1 cellular context compared by ENCODE assay signal in genomic region chr1:183318433-183318832, GRCh38.
TF ChIP-seq lines count a peak whose summit lies in the region.

No MANE protein-coding gene starts in this region.

TF ChIP-seq in GM12878, 131 proteins besides CTCF, POLR2A, EP300 and RAD21 (continued from another document and continues in another):
- no peak for TF ChIP-seq REST (IDR thresholded peaks at IDR 0.05; ENCODE audit: low read depth, low read length)
- no peak for TF ChIP-seq ESRRA (IDR thresholded peaks at IDR 0.05; ENCODE audit: low read length)
- no peak for TF ChIP-seq RBBP5 (conservative IDR thresholded peaks at IDR 0.05)
- peak; percentile 95 for TF ChIP-seq RELA (IDR thresholded peaks at IDR 0.05; ENCODE audit: borderline replicate concordance, partially characterized antibody)
- TF ChIP-seq NKRF (conservative IDR thresholded peaks at IDR 0.05), result no peak
- TF ChIP-seq JUNB (IDR thresholded peaks at IDR 0.05), result no peak
- TF ChIP-seq HSF1 (IDR thresholded peaks at IDR 0.05; ENCODE audit: low read depth, low read length), result no peak
- TF ChIP-seq ZBED1 (IDR thresholded peaks at IDR 0.05; ENCODE audit: borderline replicate concordance), result no peak
- no peak for TF ChIP-seq YBX1 (IDR thresholded peaks at IDR 0.05)
- no peak for TF ChIP-seq CUX1 (IDR thresholded peaks at IDR 0.05; ENCODE audit: insufficient replicate concordance, low read depth, low read length)
- peak; percentile 14; the same call in 1 of the 2 replicates for TF ChIP-seq ZNF687 (IDR thresholded peaks at IDR 0.05)
- peak; percentile 68 for TF ChIP-seq RELB (IDR thresholded peaks at IDR 0.05; ENCODE audit: low read depth)
- TF ChIP-seq RUNX3 (IDR thresholded peaks at IDR 0.05; ENCODE audit: low read length), result peak; percentile 35; the same call in 1 of the 2 replicates
- TF ChIP-seq PML (IDR thresholded peaks at IDR 0.05; ENCODE audit: low read length), result no peak
- TF ChIP-seq JUND (IDR thresholded peaks at IDR 0.05; ENCODE audit: low read depth, low read length), result no peak
- TF ChIP-seq HCFC1 (IDR thresholded peaks at IDR 0.05; ENCODE audit: low read length), result no peak
- TF ChIP-seq CBFB (IDR thresholded peaks at IDR 0.05; ENCODE audit: low read depth), result no peak
- TF ChIP-seq ZBTB11 (CRISPR knock-in tag; IDR thresholded peaks at IDR 0.05), result no peak
- 0 out of 2 replicates have a peak, but pooled peaks have one; percentile 14 for TF ChIP-seq ZNF592 (IDR thresholded peaks at IDR 0.05)
- no peak for TF ChIP-seq ATF7 (IDR thresholded peaks at IDR 0.05; ENCODE audit: low read depth)
- TF ChIP-seq SMC3 (IDR thresholded peaks at IDR 0.05; ENCODE audit: borderline replicate concordance, low read length), result peak; percentile 91; the same call in 1 of the 2 replicates
- TF ChIP-seq RFX5 (IDR thresholded peaks at IDR 0.05; ENCODE audit: low read depth, low read length), result no peak
- no peak for TF ChIP-seq MEF2B (IDR thresholded peaks at IDR 0.05; ENCODE audit: partially characterized antibody, poor library complexity, severe bottlenecking)
- no peak for TF ChIP-seq POU2F2 (IDR thresholded peaks at IDR 0.05; ENCODE audit: borderline replicate concordance, low read depth, low read length)
- TF ChIP-seq IRF4 (IDR thresholded peaks at IDR 0.05; ENCODE audit: low read depth, low read length), result 0 out of 2 replicates have a peak, but pooled peaks have one; percentile 36
- no peak for TF ChIP-seq SMAD5 (IDR thresholded peaks at IDR 0.05; ENCODE audit: low read depth)
